Comparison of ENCODE assay signal across 27 cellular contexts in genomic region chr1:25392881-25393280, GRCh38. TPM values are rescaled to one million over a fixed set of nuclear protein-coding genes. Genes with fewer than 3 reads are reported as not detected.
"Had no signal": no experiment of that assay in that cellular context is flagged by ENCODE, and none has a peak within 500 bp of the region (broad histone marks: within the 10 kb centered on the region; RNA-seq: fewer than 3 reads in every experiment).

No MANE protein-coding gene starts in this region.

- H3K4me3 ChIP-seq: neural progenitor cell, ovary, psoas muscle, right lobe of liver, sigmoid colon, skin epidermis, stomach, thoracic aorta, thyroid gland, tibial nerve, upper lobe of left lung, uterus had no signal

- H3K27me3 ChIP-seq: neural progenitor cell, ovary, right lobe of liver, sigmoid colon, thyroid gland, tibial nerve, upper lobe of left lung, uterus had no signal

- ATAC-seq: naive thymus-derived CD4-positive, alpha-beta T cell; natural killer cell; psoas muscle; right cardiac atrium; right lobe of liver; stimulated activated effector memory CD8-positive, alpha-beta T cell treated with anti-CD3 and anti-CD28 coated beads, Interleukin-12 subunit alpha, Interleukin-12 subunit beta, amount 100 ng/mL, for 72 hours; stimulated activated naive B cell treated with anti-CD40 and anti-IgM and Interleukin-4, amounts not matched to agents 10 μg/mL and 1 μg/mL and 100 μg/mL, for 72 hours had no signal

- H3K4me1 ChIP-seq: neural progenitor cell, parathyroid adenoma, psoas muscle, right lobe of liver, sigmoid colon, stomach, thyroid gland, tibial nerve, upper lobe of left lung, uterus had no signal

- H3K36me3 ChIP-seq: neural progenitor cell, ovary, right lobe of liver, sigmoid colon, stomach, thoracic aorta, thyroid gland, tibial nerve, upper lobe of left lung, uterus had no signal

- H3K9me3 ChIP-seq: ovary, psoas muscle, right lobe of liver, sigmoid colon, stomach, thoracic aorta, thyroid gland, tibial nerve, upper lobe of left lung, uterus had no signal

- H3K27ac ChIP-seq: neural progenitor cell, ovary, parathyroid adenoma, psoas muscle, right lobe of liver, sigmoid colon, skin epidermis, stomach, thoracic aorta, thyroid gland, tibial nerve, upper lobe of left lung, uterus had no signal

- DNase-seq: naive thymus-derived CD4-positive, alpha-beta T cell; natural killer cell; occipital lobe; ovary; posterior cingulate gyrus; psoas muscle; right cardiac atrium; right lobe of liver; sigmoid colon; stimulated activated CD4-positive, alpha-beta T cell treated with anti-CD3 and anti-CD28 coated beads, Interleukin-15, amount 100 ng/mL, for 24 hours; stimulated activated CD4-positive, alpha-beta T cell treated with anti-CD3 and anti-CD28 coated beads, Interleukin-2, amount 100 ng/mL, for 24 hours; stimulated activated CD4-positive, alpha-beta T cell treated with anti-CD3 and anti-CD28 coated beads, Interleukin-2, amount 100 ng/mL, for 48 hours; stimulated activated CD4-positive, alpha-beta T cell treated with anti-CD3 and anti-CD28 coated beads, Interleukin-4, amount 100 ng/mL, for 24 hours; stimulated activated naive B cell treated with anti-CD40 and anti-IgM and Interleukin-4, amounts not matched to agents 10 μg/mL and 1 μg/mL and 100 μg/mL, for 72 hours; stimulated activated naive CD4-positive, alpha-beta T cell treated with Interleukin-2 at 50 U/mL for 16 hours; stomach; thyroid gland; upper lobe of left lung; uterus had no signal

RNA-seq across cellular contexts. Expression of gene RHCE, which starts 27.7 kb away (rescaled TPM):
- total RNA-seq: natural killer cell, occipital lobe, progenitor cell of endocrine pancreas, subcutaneous adipose tissue, thoracic aorta had no signal
